Comparison of ENCODE assay signal across 8 cellular contexts in the genomic region with DNA sequence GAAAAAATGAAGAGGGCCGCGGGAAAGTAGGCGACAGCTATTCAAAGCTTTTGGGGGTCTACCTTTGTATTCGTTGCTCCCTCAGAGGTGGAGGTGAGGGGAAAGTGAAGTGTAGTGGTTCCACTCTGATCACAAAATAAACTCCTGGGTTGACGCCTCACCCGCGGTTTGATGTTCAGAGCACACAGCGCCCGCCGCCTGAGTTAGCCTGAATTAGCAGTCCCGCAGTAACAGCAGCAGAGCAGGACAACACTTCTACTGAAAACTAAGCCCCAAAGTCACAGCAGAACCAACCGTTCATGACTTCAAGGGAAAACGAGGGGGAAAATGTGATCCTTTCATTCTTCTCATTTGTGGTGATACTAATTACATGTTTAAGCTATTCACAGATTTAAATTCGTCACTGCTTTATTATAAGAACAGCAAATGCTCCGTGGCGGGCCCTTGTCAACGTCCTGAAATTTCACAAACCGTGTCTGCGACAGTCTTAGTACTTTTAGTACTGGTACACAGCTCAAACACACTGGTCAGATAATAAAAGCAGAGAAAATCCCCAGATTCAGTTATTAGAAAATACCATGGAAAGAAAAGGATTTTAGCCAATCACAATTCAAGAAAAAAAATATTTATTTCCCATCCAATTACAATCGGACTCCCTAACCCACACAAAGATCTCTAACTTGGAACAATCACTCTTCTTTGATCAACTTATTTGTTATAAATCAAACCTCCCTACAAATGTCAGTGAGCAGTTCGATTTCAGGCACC. TPM values are rescaled to one million over a fixed set of nuclear protein-coding genes. Genes with fewer than 3 reads are reported as not detected.
DNase-seq lines count a peak whose midpoint lies in the region; ATAC-seq and TF ChIP-seq lines count a peak whose summit lies in the region.

No MANE protein-coding gene starts in this region.

- peaks cover 23% of the 10 kb centered on the region for H3K4me1 ChIP-seq in PC-9 (replicated peaks; ENCODE audit: insufficient read depth)
- peaks cover 0 to 26% of the 10 kb centered on the region in 2 donors for H3K4me1 ChIP-seq in adrenal gland (replicated peaks in 1 of 2)
- no peaks in the 10 kb centered on the region for H3K4me1 ChIP-seq in trophoblast cell (ENCODE audit: control insufficient read depth in 1 of 2, insufficient read depth in 2 of 2, low read length in 2 of 2)

- TF ChIP-seq CTCF in PC-9 (conservative IDR thresholded peaks at IDR 0.05) (no peak), adrenal gland (IDR thresholded peaks at IDR 0.05) (peak in 1 of 6 experiments; percentile 4)

- no peak overlapping the region for H3K4ac ChIP-seq in trophoblast cell (ENCODE audit: low read depth, low read length)

- H3K23ac ChIP-seq in trophoblast cell (ENCODE audit: low read length), result no peak overlapping the region

- H3K4me2 ChIP-seq in PC-9 (peak overlapping the region; percentile 87), trophoblast cell (ENCODE audit: low read length) (peak overlapping the region; percentile 72)

- peak overlapping the region; percentile 72 for H4K91ac ChIP-seq in trophoblast cell (ENCODE audit: low read depth, low read length)

- H2BK5ac ChIP-seq in trophoblast cell (ENCODE audit: low read depth, low read length, poor library complexity), result peak overlapping the region; percentile 82

- H3K36me3 ChIP-seq in PC-9 (ENCODE audit: low read depth) (no peaks in the 10 kb centered on the region), adrenal gland (replicated peaks in 1 of 2) (no peaks in the 10 kb centered on the region), trophoblast cell (ENCODE audit: control insufficient read depth in 1 of 2, insufficient read depth in 2 of 2, low read length in 2 of 2) (no peaks in the 10 kb centered on the region)

- intact Hi-C loops in PC-9 (cut with micrococcal nuclease; ENCODE audit: unreplicated experiment) (loop anchor here (5.0 kb wide), 1 partner anchor 246 kb away; no protein-coding TSS in a partner anchor), adrenal gland (cut with DNase I) (loop anchor here in 1 of 2 donors (10.0 kb wide), 2 partner anchors 158 to 252 kb away; no protein-coding TSS in a partner anchor), left cardiac atrium (cut with DNase I) (loop anchor here (2.0 to 10.0 kb wide), 5 partner anchors 51 to 252 kb away; no protein-coding TSS in a partner anchor)

- TSS peak; percentile 63 for BruUV-seq in PC-9 (replicated peaks; lab: Mats Ljungman, UMichigan)

- ATAC-seq in GM19395 (IDR thresholded peaks at IDR 0.05; ENCODE audit: unreplicated experiment), result peak; percentile 53
- ATAC-seq in HG03457 (IDR thresholded peaks at IDR 0.05; ENCODE audit: unreplicated experiment), result peak; percentile 18
- ATAC-seq in left cardiac atrium, result peak; percentile 48 to 57

- TF ChIP-seq POLR2A in adrenal gland (IDR thresholded peaks at IDR 0.05), result peak in 1 of 2 donors; percentile 16

- H3K4me3 ChIP-seq in PC-9, result peak overlapping the region; percentile 94
- peak overlapping the region in 3 of 4 donors; percentile 76 to 85 (median 82) for H3K4me3 ChIP-seq in adrenal gland
- H3K4me3 ChIP-seq in trophoblast cell (ENCODE audit: low read depth, low read length), result peak overlapping the region; percentile 99

- no peaks in the 10 kb centered on the region for H3K9me2 ChIP-seq in PC-9 (ENCODE audit: insufficient read depth)

- peak overlapping the region; percentile 41 for H4K8ac ChIP-seq in trophoblast cell (ENCODE audit: low read depth, low read length)

- peak overlapping the region; percentile 57 for H3K9ac ChIP-seq in trophoblast cell (ENCODE audit: low read length)

- H4K12ac ChIP-seq in trophoblast cell (ENCODE audit: low read depth, low read length), result peak overlapping the region; percentile 49

- H3K79me2 ChIP-seq in PC-9 (ENCODE audit: low read depth) (peaks cover 78% of the 10 kb centered on the region), trophoblast cell (ENCODE audit: control insufficient read depth, insufficient read depth, low read length, poor library complexity) (peaks cover 12% of the 10 kb centered on the region)

- H4K20me1 ChIP-seq in PC-9 (ENCODE audit: insufficient read depth), result 0 out of 2 replicates have a peak, but pooled peaks cover 4% of the 10 kb centered on the region

- no peaks in the 10 kb centered on the region for H3K9me3 ChIP-seq in PC-9 (ENCODE audit: insufficient read depth, low read depth)
- H3K9me3 ChIP-seq in adrenal gland (replicated peaks in 1 of 3), result no peaks in the 10 kb centered on the region
- H3K9me3 ChIP-seq in trophoblast cell (ENCODE audit: insufficient read depth, low read depth, low read length), result no peaks in the 10 kb centered on the region

- H2BK12ac ChIP-seq in trophoblast cell (ENCODE audit: low read length), result peak overlapping the region; percentile 45

- CTCF ChIA-PET in PC-9 (lab: Charles Lee), result no interaction called here

- no peak overlapping the region for H2AK5ac ChIP-seq in trophoblast cell (ENCODE audit: low read length)

- H3K27me3 ChIP-seq in PC-9 (ENCODE audit: insufficient read depth, low read depth) (no peaks in the 10 kb centered on the region), adrenal gland (no peaks in the 10 kb centered on the region), trophoblast cell (ENCODE audit: insufficient read depth, low read length) (no peaks in the 10 kb centered on the region)

- peak overlapping the region; percentile 34 for H2BK120ac ChIP-seq in trophoblast cell (ENCODE audit: insufficient read depth, low read length, poor library complexity)

- POLR2A ChIA-PET in PC-9 (lab: Charles Lee; ENCODE audit: unreplicated experiment), result interaction anchor here (0.6 to 0.8 kb wide), 4 partner anchors 9 to 187 kb away, joined by 3 to 6 read pairs (median 4); no protein-coding TSS in a partner anchor

- H3K27ac ChIP-seq in PC-9 (peak overlapping the region; percentile 33), adrenal gland (peak overlapping the region; percentile 50 to 94 (median 91)), trophoblast cell (ENCODE audit: low read depth, low read length) (peak overlapping the region; percentile 96)

- H3F3A ChIP-seq in PC-9 (ENCODE audit: insufficient read depth, low read depth), result peaks cover 16% of the 10 kb centered on the region; the same call in 1 of the 2 replicates

- H2AFZ ChIP-seq in PC-9 (peak overlapping the region; percentile 98), trophoblast cell (ENCODE audit: insufficient read depth, low read length, poor library complexity) (peak overlapping the region; percentile 50)

- WGBS in adrenal gland, 4 donors, result 3 to 12% (median 6%) methylated on average over 21 of the region's 21 CpGs
- WGBS in trophoblast cell (ENCODE audit: extremely low coverage, insufficient coverage, insufficient read length), result 100% methylated on average over 1 of the region's 21 CpGs

- peaks cover 15% of the 10 kb centered on the region for H3K79me1 ChIP-seq in trophoblast cell (ENCODE audit: low read length)

- H3K18ac ChIP-seq in trophoblast cell (ENCODE audit: low read length), result peak overlapping the region; percentile 35

- peak; percentile 7 for DNase-seq in CMK (ENCODE audit: low read depth)
- no peak for DNase-seq in PC-9
- DNase-seq in adrenal gland, result peak in 5 of 7 donors; percentile 15 to 75 (median 65)
- peak; percentile 67 for DNase-seq in left cardiac atrium
- peak; percentile 35 to 51 for DNase-seq in trophoblast cell
- no peak for DNase-seq in effector CD8-positive, alpha-beta T cell (lab: John Stamatoyannopoulos, UW)

- peak overlapping the region; percentile 33 for H3K14ac ChIP-seq in trophoblast cell (ENCODE audit: low read length)

RNA-seq across cellular contexts. Expression of gene JMJD1C, which starts 0.6 kb away (rescaled TPM):
- total RNA-seq in PC-9 (2021) (68.6 and 78.7 TPM in 2 replicates), adrenal gland (100 to 1,000 TPM in 2 of 8 donors, 10 to 100 TPM in 6; 36.0 to 124 (median 57.2) TPM), left cardiac atrium (10 to 100 TPM; 40.9 to 44.3 TPM)
- 10 to 100 TPM; 36.1 to 64.4 (median 48.1) TPM for polyA plus RNA-seq in adrenal gland
- polyA plus RNA-seq in trophoblast cell (2013), result 35.9 and 36.9 TPM in 2 replicates

RNA-seq across cellular contexts. Expression of gene REEP3, which starts 54.8 kb away (rescaled TPM):
- total RNA-seq in PC-9 (2021), result 42.3 and 56.4 TPM in 2 replicates
- total RNA-seq in adrenal gland, result 10 to 100 TPM; 36.9 to 79.8 (median 53.7) TPM
- 10 to 100 TPM in 1 of 3 donors, 1 to 10 TPM in 2; 5.1 to 49.3 (median 9.3) TPM for polyA plus RNA-seq in adrenal gland
- total RNA-seq in left cardiac atrium, result 10 to 100 TPM; 25.4 to 34.1 TPM
- polyA plus RNA-seq in trophoblast cell (2013), result 23.7 and 24.1 TPM in 2 replicates

Comparison
In these comparisons a context has a peak if more than half of its experiments do, and no peak if none do; other contexts are left out.
1. DNase-seq: peak in CMK (single experiment), adrenal gland (5 of 7), left cardiac atrium (single experiment) and trophoblast cell (2 of 2); none in PC-9 (0 of 2) and effector CD8-positive, alpha-beta T cell (single experiment).
2. H3K27ac ChIP-seq: peak in every context shown above with its lines; median percentile 96 in trophoblast cell; 91 in adrenal gland; 33 in PC-9.
3. Peak in every context shown above with its lines, with median percentiles within 50 percentile points of each other: ATAC-seq and H3K4me3 ChIP-seq.